Comparison of ENCODE assay signal across 1 cellular context in the genomic region with DNA sequence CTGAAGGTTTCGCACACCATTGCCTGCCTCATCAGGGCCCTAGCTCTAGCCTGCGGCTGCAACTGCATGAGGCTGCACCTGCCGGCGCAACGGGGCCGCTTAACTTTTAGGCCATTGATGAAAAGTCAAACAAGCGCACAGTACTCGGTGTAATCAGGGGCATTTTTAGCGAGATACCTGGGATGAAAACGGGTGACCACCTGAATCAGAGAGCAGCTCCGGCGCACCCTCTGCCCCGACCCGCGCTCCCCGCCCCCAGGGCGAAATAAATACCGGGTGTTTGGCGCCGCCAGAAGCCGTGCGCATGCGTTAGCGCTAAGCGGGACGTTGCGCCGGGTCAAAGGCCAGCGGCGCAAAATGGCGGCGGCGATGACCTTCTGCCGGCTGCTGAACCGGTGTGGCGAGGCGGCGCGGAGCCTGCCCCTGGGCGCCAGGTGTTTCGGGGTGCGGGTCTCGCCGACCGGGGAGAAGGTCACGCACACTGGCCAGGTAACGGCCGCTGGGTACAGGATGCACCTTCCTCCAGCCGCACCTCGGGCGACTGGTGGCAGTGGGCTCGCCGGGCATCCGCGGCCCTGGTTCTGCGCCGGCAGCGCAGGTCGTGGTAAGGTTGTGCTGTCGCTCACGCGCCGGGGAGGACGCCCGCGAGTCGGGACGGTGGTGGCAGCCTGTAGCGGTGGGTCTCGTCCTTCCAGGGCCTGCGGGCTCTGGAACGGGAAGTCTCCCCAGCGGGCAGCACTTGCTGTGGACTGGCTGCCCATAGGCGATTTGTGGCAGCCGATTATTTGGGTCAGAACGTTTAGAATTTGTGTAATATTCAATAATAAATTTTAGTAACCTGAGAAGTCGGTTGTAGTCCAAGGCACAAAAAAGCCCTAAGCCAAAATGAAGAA.
TF ChIP-seq lines count a peak whose summit lies in the region.

A gene (plus strand): TSS at position 347 of the 893 bp plus-strand sequence. CDS start 11 bp downstream, at position 358.

TF ChIP-seq in K562, 482 proteins besides CTCF, POLR2A, EP300 and RAD21 (continued from another document and continues in another):
- TF ChIP-seq ZNF717 (CRISPR knock-in tag; IDR thresholded peaks at IDR 0.05) (no peak), MAFF (IDR thresholded peaks at IDR 0.05; ENCODE audit: low read length) (no peak), ZNF165 (CRISPR knock-in tag; IDR thresholded peaks at IDR 0.05; ENCODE audit: borderline replicate concordance) (no peak), SNIP1 (IDR thresholded peaks at IDR 0.05; ENCODE audit: low read depth) (no peak), SMAD4 (CRISPR knock-in tag; conservative IDR thresholded peaks at IDR 0.05) (no peak; the same call in 1 of the 2 replicates), EGR1 (conservative IDR thresholded peaks at IDR 0.05) (peak; percentile 36), EZH2 (IDR thresholded peaks at IDR 0.05; ENCODE audit: borderline replicate concordance, low read depth, low read length) (no peak), STAT5B (CRISPR knock-in tag; IDR thresholded peaks at IDR 0.05) (no peak), RBM39 (optimal IDR thresholded peaks at IDR 0.05; ENCODE audit: low read depth, low read length) (no peak), MYNN (IDR thresholded peaks at IDR 0.05) (no peak), MYNN (CRISPR knock-in tag; IDR thresholded peaks at IDR 0.05) (no peak), DPF2 (IDR thresholded peaks at IDR 0.05) (no peak; the same call in 1 of the 2 replicates), PHF8 (IDR thresholded peaks at IDR 0.05; ENCODE audit: borderline replicate concordance, low read length) (peak; percentile 99), POU5F1 (IDR thresholded peaks at IDR 0.05; ENCODE audit: borderline replicate concordance, low read depth, low read length, partially characterized antibody) (no peak)
- TF ChIP-seq, protein P1, sequence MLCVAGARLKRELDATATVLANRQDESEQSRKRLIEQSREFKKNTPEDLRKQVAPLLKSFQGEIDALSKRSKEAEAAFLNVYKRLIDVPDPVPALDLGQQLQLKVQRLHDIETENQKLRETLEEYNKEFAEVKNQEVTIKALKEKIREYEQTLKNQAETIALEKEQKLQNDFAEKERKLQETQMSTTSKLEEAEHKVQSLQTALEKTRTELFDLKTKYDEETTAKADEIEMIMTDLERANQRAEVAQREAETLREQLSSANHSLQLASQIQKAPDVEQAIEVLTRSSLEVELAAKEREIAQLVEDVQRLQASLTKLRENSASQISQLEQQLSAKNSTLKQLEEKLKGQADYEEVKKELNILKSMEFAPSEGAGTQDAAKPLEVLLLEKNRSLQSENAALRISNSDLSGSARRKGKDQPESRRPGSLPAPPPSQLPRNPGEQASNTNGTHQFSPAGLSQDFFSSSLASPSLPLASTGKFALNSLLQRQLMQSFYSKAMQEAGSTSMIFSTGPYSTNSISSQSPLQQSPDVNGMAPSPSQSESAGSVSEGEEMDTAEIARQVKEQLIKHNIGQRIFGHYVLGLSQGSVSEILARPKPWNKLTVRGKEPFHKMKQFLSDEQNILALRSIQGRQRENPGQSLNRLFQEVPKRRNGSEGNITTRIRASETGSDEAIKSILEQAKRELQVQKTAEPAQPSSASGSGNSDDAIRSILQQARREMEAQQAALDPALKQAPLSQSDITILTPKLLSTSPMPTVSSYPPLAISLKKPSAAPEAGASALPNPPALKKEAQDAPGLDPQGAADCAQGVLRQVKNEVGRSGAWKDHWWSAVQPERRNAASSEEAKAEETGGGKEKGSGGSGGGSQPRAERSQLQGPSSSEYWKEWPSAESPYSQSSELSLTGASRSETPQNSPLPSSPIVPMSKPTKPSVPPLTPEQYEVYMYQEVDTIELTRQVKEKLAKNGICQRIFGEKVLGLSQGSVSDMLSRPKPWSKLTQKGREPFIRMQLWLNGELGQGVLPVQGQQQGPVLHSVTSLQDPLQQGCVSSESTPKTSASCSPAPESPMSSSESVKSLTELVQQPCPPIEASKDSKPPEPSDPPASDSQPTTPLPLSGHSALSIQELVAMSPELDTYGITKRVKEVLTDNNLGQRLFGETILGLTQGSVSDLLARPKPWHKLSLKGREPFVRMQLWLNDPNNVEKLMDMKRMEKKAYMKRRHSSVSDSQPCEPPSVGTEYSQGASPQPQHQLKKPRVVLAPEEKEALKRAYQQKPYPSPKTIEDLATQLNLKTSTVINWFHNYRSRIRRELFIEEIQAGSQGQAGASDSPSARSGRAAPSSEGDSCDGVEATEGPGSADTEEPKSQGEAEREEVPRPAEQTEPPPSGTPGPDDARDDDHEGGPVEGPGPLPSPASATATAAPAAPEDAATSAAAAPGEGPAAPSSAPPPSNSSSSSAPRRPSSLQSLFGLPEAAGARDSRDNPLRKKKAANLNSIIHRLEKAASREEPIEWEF (CRISPR knock-in tag; IDR thresholded peaks at IDR 0.05): no peak
- TF ChIP-seq, protein P2, sequence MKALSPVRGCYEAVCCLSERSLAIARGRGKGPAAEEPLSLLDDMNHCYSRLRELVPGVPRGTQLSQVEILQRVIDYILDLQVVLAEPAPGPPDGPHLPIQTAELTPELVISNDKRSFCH (CRISPR knock-in tag; IDR thresholded peaks at IDR 0.05): no peak
- TF ChIP-seq, protein P2 (tag; IDR thresholded peaks at IDR 0.05): peak; percentile 85
- TF ChIP-seq, protein P3, sequence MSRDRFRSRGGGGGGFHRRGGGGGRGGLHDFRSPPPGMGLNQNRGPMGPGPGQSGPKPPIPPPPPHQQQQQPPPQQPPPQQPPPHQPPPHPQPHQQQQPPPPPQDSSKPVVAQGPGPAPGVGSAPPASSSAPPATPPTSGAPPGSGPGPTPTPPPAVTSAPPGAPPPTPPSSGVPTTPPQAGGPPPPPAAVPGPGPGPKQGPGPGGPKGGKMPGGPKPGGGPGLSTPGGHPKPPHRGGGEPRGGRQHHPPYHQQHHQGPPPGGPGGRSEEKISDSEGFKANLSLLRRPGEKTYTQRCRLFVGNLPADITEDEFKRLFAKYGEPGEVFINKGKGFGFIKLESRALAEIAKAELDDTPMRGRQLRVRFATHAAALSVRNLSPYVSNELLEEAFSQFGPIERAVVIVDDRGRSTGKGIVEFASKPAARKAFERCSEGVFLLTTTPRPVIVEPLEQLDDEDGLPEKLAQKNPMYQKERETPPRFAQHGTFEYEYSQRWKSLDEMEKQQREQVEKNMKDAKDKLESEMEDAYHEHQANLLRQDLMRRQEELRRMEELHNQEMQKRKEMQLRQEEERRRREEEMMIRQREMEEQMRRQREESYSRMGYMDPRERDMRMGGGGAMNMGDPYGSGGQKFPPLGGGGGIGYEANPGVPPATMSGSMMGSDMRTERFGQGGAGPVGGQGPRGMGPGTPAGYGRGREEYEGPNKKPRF (IDR thresholded peaks at IDR 0.05; ENCODE audit: low read depth, low read length): no peak
- TF ChIP-seq, protein P4, sequence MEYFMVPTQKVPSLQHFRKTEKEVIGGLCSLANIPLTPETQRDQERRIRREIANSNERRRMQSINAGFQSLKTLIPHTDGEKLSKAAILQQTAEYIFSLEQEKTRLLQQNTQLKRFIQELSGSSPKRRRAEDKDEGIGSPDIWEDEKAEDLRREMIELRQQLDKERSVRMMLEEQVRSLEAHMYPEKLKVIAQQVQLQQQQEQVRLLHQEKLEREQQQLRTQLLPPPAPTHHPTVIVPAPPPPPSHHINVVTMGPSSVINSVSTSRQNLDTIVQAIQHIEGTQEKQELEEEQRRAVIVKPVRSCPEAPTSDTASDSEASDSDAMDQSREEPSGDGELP (CRISPR knock-in tag; IDR thresholded peaks at IDR 0.05; ENCODE audit: borderline replicate concordance): peak; percentile 88
- TF ChIP-seq, protein P5, sequence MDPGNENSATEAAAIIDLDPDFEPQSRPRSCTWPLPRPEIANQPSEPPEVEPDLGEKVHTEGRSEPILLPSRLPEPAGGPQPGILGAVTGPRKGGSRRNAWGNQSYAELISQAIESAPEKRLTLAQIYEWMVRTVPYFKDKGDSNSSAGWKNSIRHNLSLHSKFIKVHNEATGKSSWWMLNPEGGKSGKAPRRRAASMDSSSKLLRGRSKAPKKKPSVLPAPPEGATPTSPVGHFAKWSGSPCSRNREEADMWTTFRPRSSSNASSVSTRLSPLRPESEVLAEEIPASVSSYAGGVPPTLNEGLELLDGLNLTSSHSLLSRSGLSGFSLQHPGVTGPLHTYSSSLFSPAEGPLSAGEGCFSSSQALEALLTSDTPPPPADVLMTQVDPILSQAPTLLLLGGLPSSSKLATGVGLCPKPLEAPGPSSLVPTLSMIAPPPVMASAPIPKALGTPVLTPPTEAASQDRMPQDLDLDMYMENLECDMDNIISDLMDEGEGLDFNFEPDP (CRISPR knock-in tag; IDR thresholded peaks at IDR 0.05): no peak
- TF ChIP-seq, protein P6, sequence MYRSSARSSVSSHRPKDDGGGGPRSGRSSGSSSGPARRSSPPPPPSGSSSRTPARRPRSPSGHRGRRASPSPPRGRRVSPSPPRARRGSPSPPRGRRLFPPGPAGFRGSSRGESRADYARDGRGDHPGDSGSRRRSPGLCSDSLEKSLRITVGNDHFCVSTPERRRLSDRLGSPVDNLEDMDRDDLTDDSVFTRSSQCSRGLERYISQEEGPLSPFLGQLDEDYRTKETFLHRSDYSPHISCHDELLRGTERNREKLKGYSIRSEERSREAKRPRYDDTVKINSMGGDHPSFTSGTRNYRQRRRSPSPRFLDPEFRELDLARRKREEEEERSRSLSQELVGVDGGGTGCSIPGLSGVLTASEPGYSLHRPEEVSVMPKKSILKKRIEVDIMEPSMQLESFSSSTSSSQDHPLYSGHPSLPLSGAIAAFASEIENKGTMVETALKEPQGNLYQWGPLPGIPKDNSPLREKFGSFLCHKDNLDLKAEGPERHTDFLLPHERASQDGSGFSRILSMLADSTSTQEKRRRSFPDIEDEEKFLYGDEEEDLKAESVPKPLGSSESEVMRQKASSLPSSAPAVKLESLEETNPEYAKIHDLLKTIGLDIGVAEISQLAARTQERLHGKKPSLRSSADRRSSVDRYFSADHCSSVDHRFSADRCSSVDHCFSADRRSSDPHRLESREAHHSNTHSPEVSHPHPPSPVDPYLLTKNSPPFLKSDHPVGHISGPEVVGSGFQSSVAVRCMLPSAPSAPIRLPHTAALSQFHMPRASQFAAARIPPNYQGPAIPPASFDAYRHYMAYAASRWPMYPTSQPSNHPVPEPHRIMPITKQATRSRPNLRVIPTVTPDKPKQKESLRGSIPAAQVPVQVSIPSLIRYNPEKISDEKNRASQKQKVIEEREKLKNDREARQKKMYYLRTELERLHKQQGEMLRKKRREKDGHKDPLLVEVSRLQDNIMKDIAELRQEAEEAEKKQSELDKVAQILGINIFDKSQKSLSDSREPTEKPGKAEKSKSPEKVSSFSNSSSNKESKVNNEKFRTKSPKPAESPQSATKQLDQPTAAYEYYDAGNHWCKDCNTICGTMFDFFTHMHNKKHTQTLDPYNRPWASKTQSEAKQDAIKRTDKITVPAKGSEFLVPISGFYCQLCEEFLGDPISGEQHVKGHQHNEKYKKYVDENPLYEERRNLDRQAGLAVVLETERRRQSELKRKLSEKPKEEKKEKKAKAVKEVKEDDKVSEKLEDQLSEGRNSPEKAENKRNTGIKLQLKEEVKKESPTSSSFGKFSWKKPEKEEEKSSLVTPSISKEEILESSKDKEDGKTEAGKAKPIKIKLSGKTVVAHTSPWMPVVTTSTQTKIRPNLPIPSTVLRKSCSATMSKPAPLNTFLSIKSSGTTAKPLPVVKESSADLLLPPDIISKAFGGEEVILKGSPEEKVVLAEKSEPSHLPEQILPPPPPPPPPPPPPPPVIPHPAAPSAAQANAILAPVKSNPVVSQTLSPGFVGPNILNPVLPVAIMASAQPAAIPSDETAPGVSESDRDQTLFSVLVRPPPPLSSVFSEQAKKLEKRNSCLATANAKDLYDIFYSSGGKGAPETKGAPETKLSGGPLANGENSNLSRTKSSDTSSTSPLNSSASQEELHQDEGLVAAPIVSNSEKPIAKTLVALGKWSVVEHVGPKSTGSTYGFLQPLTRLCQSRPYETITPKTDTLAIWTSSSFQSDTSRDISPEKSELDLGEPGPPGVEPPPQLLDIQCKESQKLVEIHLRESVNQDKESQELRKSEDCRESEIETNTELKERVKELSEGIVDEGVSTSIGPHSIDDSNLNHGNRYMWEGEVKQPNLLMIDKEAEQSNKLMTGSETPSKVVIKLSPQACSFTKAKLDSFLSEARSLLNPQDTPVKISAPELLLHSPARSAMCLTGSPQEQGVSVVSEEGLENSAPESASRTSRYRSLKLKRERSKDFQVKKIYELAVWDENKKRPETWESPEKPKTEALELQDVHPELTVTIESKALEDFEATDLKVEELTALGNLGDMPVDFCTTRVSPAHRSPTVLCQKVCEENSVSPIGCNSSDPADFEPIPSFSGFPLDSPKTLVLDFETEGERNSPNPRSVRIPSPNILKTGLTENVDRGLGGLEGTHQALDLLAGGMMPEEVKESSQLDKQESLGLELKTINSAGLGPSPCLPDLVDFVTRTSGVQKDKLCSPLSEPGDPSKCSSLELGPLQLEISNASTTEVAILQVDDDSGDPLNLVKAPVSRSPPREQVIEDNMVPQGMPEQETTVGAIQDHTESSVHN (IDR thresholded peaks at IDR 0.05; ENCODE audit: borderline replicate concordance in 1 of 2, low read depth in 1 of 2): no peak
- TF ChIP-seq, protein P7, sequence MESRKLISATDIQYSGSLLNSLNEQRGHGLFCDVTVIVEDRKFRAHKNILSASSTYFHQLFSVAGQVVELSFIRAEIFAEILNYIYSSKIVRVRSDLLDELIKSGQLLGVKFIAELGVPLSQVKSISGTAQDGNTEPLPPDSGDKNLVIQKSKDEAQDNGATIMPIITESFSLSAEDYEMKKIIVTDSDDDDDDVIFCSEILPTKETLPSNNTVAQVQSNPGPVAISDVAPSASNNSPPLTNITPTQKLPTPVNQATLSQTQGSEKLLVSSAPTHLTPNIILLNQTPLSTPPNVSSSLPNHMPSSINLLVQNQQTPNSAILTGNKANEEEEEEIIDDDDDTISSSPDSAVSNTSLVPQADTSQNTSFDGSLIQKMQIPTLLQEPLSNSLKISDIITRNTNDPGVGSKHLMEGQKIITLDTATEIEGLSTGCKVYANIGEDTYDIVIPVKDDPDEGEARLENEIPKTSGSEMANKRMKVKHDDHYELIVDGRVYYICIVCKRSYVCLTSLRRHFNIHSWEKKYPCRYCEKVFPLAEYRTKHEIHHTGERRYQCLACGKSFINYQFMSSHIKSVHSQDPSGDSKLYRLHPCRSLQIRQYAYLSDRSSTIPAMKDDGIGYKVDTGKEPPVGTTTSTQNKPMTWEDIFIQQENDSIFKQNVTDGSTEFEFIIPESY (CRISPR knock-in tag; IDR thresholded peaks at IDR 0.05): no peak
- TF ChIP-seq, protein P8, sequence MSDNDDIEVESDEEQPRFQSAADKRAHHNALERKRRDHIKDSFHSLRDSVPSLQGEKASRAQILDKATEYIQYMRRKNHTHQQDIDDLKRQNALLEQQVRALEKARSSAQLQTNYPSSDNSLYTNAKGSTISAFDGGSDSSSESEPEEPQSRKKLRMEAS (CRISPR knock-in tag; IDR thresholded peaks at IDR 0.05): no peak
- TF ChIP-seq, protein P9, sequence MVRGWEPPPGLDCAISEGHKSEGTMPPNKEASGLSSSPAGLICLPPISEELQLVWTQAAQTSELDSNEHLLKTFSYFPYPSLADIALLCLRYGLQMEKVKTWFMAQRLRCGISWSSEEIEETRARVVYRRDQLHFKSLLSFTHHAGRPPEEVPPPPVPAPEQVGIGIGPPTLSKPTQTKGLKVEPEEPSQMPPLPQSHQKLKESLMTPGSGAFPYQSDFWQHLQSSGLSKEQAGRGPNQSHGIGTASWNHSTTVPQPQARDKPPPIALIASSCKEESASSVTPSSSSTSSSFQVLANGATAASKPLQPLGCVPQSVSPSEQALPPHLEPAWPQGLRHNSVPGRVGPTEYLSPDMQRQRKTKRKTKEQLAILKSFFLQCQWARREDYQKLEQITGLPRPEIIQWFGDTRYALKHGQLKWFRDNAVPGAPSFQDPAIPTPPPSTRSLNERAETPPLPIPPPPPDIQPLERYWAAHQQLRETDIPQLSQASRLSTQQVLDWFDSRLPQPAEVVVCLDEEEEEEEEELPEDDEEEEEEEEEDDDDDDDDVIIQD (CRISPR knock-in tag; IDR thresholded peaks at IDR 0.05): no peak
- TF ChIP-seq, protein P10, sequence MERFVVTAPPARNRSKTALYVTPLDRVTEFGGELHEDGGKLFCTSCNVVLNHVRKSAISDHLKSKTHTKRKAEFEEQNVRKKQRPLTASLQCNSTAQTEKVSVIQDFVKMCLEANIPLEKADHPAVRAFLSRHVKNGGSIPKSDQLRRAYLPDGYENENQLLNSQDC (CRISPR knock-in tag; IDR thresholded peaks at IDR 0.05): no peak
